21 cellular contexts compared by ENCODE assay signal in the genomic region with DNA sequence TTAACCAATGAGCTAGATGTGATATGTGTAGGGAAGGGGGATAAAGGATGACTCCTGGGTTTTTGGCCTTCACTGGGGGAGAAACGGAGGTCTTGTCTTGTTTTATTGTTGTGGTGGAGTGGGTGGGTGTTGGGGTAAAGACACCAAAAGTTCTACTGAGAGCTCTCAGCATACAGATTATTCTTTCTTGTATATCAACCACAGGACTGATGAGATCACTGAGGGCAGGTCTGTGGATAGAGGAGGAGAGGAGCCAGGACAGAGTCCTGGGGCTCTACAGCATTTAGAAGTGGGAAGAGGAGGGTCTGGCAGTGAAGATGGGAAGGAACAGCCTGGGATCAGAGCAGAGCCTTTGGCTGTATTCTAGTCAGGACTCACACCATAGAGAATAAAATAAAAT.
"Had no signal": no experiment of that assay in that cellular context is flagged by ENCODE, and none has a peak within 500 bp of the region (broad histone marks: within the 10 kb centered on the region; RNA-seq: fewer than 3 reads in every experiment).

No MANE protein-coding gene starts in this region.

- DNase-seq: activated CD4-positive, alpha-beta T cell treated with anti-CD3 and anti-CD28 coated beads for 48 hours; activated CD4-positive, alpha-beta T cell treated with anti-CD3 and anti-CD28 coated beads, Interleukin-2, amount 50 U/mL, for 48 hours; activated CD4-positive, CD25-positive, alpha-beta regulatory T cell treated with anti-CD3 and anti-CD28 coated beads, Interleukin-2, amount 50 U/mL, for 72 hours; activated gamma-delta T cell treated with Interleukin-2 at 50 U/mL for 16 hours; activated naive CD4-positive, alpha-beta T cell treated with anti-CD3 and anti-CD28 coated beads, Interleukin-2, amount 50 U/mL, for 16 hours; amniotic stem cell; Karpas-422; MM.1S; NCI-H1105; NCI-H1436; NCI-H187; NCI-H2081; NCI-H446; NCI-H524; PC-3; SHP77 treated with DMSO at 0.1 percent for 48 hours had no signal

- H3K4me3 Mint-ChIP-seq: activated T-helper 17 cell treated with anti-CD3 and anti-CD28 coated beads, Interleukin-2, amount 50 U/mL, for 72 hours; brain; T-helper 1 cell treated with Interleukin-12 subunit alpha and Interleukin-12 subunit beta and Interleukin-4 antibody, amounts not matched to agents 30 μg/mL and 1 μg/mL, for 36 hours had no signal

- H3K27ac Mint-ChIP-seq: activated T-helper 17 cell treated with anti-CD3 and anti-CD28 coated beads, Interleukin-2, amount 50 U/mL, for 72 hours; brain; T-helper 1 cell treated with Interleukin-12 subunit alpha and Interleukin-12 subunit beta and Interleukin-4 antibody, amounts not matched to agents 30 μg/mL and 1 μg/mL, for 36 hours had no signal

- H3K9me3 Mint-ChIP-seq: activated T-helper 17 cell treated with anti-CD3 and anti-CD28 coated beads, Interleukin-2, amount 50 U/mL, for 72 hours; T-helper 1 cell treated with Interleukin-12 subunit alpha and Interleukin-12 subunit beta and Interleukin-4 antibody, amounts not matched to agents 30 μg/mL and 1 μg/mL, for 36 hours had no signal

- H3K4me1 ChIP-seq: ascending aorta had no signal

- H3K27ac ChIP-seq: ascending aorta had no signal

- H3K36me3 Mint-ChIP-seq: brain had no signal

- ATAC-seq: activated T-helper 17 cell treated with anti-CD3 and anti-CD28 coated beads, Interleukin-2, amount 50 U/mL, for 72 hours; K562; PC-3 had no signal

- H3K9me3 ChIP-seq: ascending aorta had no signal

- H3K4me3 ChIP-seq: ascending aorta, K562 had no signal

- H3K27me3 ChIP-seq: ascending aorta had no signal

- H3K27me3 Mint-ChIP-seq: activated T-helper 17 cell treated with anti-CD3 and anti-CD28 coated beads, Interleukin-2, amount 50 U/mL, for 72 hours had no signal
